1 cellular context compared by ENCODE assay signal in the genomic region with DNA sequence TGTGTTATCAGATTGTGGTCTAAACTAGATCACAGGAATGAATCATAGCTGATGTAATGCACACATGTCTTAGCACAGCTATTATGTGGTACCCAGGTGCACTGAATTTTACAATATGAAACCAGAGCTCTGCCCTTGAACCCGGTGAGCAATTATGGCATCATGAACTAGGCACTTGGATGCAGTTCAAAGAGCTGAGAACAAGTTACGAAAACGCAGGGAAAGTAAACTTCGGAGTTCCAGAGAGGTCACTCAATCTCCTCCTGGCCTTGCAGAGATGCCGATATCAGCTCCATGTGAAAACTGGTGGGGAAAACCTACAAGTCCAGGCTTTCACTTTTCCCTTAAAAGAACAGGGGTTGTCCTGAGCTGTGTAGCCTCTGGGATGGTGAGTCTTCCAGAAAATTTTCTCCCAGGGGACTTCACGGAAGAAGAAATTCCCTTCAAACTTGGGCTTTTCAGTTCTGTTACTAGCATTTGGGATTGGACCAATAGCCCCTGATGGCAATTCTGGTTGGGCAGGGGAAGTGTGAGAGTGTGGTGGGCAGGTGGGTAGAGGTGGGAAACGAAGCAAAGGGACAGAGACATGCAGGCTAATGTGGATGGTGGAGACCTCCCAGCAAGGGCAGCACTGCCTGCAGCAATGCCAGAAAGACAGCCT.
TF ChIP-seq lines count a peak whose summit lies in the region.

No MANE protein-coding gene starts in this region.

TF ChIP-seq in HepG2, 621 proteins besides CTCF, POLR2A, EP300 and RAD21 (continued from another document and continues in another):
- TF ChIP-seq, protein P1, sequence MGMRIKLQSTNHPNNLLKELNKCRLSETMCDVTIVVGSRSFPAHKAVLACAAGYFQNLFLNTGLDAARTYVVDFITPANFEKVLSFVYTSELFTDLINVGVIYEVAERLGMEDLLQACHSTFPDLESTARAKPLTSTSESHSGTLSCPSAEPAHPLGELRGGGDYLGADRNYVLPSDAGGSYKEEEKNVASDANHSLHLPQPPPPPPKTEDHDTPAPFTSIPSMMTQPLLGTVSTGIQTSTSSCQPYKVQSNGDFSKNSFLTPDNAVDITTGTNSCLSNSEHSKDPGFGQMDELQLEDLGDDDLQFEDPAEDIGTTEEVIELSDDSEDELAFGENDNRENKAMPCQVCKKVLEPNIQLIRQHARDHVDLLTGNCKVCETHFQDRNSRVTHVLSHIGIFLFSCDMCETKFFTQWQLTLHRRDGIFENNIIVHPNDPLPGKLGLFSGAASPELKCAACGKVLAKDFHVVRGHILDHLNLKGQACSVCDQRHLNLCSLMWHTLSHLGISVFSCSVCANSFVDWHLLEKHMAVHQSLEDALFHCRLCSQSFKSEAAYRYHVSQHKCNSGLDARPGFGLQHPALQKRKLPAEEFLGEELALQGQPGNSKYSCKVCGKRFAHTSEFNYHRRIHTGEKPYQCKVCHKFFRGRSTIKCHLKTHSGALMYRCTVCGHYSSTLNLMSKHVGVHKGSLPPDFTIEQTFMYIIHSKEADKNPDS (CRISPR knock-in tag; IDR thresholded peaks at IDR 0.05): no peak
- TF ChIP-seq MZF1 (CRISPR knock-in tag; IDR thresholded peaks at IDR 0.05; ENCODE audit: borderline replicate concordance): no peak
- peak; percentile 100 for TF ChIP-seq RCOR2 (CRISPR knock-in tag; IDR thresholded peaks at IDR 0.05)
- TF ChIP-seq SYNCRIP (IDR thresholded peaks at IDR 0.05; ENCODE audit: insufficient read depth, low read depth, low read length): no peak
- TF ChIP-seq HOXA5 (CRISPR knock-in tag; IDR thresholded peaks at IDR 0.05): peak; percentile 86
- TF ChIP-seq, protein P2, sequence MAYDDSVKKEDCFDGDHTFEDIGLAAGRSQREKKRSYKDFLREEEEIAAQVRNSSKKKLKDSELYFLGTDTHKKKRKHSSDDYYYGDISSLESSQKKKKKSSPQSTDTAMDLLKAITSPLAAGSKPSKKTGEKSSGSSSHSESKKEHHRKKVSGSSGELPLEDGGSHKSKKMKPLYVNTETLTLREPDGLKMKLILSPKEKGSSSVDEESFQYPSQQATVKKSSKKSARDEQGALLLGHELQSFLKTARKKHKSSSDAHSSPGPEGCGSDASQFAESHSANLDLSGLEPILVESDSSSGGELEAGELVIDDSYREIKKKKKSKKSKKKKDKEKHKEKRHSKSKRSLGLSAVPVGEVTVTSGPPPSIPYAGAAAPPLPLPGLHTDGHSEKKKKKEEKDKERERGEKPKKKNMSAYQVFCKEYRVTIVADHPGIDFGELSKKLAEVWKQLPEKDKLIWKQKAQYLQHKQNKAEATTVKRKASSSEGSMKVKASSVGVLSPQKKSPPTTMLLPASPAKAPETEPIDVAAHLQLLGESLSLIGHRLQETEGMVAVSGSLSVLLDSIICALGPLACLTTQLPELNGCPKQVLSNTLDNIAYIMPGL (CRISPR knock-in tag; IDR thresholded peaks at IDR 0.05; ENCODE audit: borderline replicate concordance in 1 of 2, low read depth in 1 of 2): peak; percentile 24 to 54; a peak in 2 of 4 replicates
- TF ChIP-seq HMG20A (CRISPR knock-in tag; IDR thresholded peaks at IDR 0.05; ENCODE audit: borderline replicate concordance): peak; percentile 99
- TF ChIP-seq ZNF101 (CRISPR knock-in tag; IDR thresholded peaks at IDR 0.05; ENCODE audit: borderline replicate concordance, low read depth): peak; percentile 73; the same call in 1 of the 2 replicates
- TF ChIP-seq MYC (CRISPR knock-in tag; IDR thresholded peaks at IDR 0.05; ENCODE audit: borderline replicate concordance): peak; percentile 51; the same call in 1 of the 2 replicates
- TF ChIP-seq FOSL2 (CRISPR knock-in tag; IDR thresholded peaks at IDR 0.05): peak; percentile 100
- TF ChIP-seq NR1H2 (CRISPR knock-in tag; IDR thresholded peaks at IDR 0.05; ENCODE audit: borderline replicate concordance, low read depth): 0 out of 2 replicates have a peak, but pooled peaks have one; percentile 30
- TF ChIP-seq CENPX (CRISPR knock-in tag; IDR thresholded peaks at IDR 0.05): no peak
- TF ChIP-seq ZNF354B (CRISPR knock-in tag; IDR thresholded peaks at IDR 0.05): no peak
- TF ChIP-seq ZNF234 (CRISPR knock-in tag; conservative IDR thresholded peaks at IDR 0.05): no peak
- TF ChIP-seq, protein P3, sequence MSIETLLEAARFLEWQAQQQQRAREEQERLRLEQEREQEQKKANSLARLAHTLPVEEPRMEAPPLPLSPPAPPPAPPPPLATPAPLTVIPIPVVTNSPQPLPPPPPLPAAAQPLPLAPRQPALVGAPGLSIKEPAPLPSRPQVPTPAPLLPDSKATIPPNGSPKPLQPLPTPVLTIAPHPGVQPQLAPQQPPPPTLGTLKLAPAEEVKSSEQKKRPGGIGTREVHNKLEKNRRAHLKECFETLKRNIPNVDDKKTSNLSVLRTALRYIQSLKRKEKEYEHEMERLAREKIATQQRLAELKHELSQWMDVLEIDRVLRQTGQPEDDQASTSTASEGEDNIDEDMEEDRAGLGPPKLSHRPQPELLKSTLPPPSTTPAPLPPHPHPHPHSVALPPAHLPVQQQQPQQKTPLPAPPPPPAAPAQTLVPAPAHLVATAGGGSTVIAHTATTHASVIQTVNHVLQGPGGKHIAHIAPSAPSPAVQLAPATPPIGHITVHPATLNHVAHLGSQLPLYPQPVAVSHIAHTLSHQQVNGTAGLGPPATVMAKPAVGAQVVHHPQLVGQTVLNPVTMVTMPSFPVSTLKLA (IDR thresholded peaks at IDR 0.05): peak; percentile 23; the same call in 1 of the 2 replicates
- TF ChIP-seq, protein P4, sequence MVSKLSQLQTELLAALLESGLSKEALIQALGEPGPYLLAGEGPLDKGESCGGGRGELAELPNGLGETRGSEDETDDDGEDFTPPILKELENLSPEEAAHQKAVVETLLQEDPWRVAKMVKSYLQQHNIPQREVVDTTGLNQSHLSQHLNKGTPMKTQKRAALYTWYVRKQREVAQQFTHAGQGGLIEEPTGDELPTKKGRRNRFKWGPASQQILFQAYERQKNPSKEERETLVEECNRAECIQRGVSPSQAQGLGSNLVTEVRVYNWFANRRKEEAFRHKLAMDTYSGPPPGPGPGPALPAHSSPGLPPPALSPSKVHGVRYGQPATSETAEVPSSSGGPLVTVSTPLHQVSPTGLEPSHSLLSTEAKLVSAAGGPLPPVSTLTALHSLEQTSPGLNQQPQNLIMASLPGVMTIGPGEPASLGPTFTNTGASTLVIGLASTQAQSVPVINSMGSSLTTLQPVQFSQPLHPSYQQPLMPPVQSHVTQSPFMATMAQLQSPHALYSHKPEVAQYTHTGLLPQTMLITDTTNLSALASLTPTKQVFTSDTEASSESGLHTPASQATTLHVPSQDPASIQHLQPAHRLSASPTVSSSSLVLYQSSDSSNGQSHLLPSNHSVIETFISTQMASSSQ (IDR thresholded peaks at IDR 0.05; ENCODE audit: low read depth): peak; percentile 74; the same call in 1 of the 2 replicates
- TF ChIP-seq, protein P4 (CRISPR knock-in tag; IDR thresholded peaks at IDR 0.05; ENCODE audit: borderline replicate concordance): peak; percentile 91; the same call in 1 of the 2 replicates
- no peak for TF ChIP-seq HCFC1 (IDR thresholded peaks at IDR 0.05; ENCODE audit: low read depth, low read length)
- TF ChIP-seq, protein P5, sequence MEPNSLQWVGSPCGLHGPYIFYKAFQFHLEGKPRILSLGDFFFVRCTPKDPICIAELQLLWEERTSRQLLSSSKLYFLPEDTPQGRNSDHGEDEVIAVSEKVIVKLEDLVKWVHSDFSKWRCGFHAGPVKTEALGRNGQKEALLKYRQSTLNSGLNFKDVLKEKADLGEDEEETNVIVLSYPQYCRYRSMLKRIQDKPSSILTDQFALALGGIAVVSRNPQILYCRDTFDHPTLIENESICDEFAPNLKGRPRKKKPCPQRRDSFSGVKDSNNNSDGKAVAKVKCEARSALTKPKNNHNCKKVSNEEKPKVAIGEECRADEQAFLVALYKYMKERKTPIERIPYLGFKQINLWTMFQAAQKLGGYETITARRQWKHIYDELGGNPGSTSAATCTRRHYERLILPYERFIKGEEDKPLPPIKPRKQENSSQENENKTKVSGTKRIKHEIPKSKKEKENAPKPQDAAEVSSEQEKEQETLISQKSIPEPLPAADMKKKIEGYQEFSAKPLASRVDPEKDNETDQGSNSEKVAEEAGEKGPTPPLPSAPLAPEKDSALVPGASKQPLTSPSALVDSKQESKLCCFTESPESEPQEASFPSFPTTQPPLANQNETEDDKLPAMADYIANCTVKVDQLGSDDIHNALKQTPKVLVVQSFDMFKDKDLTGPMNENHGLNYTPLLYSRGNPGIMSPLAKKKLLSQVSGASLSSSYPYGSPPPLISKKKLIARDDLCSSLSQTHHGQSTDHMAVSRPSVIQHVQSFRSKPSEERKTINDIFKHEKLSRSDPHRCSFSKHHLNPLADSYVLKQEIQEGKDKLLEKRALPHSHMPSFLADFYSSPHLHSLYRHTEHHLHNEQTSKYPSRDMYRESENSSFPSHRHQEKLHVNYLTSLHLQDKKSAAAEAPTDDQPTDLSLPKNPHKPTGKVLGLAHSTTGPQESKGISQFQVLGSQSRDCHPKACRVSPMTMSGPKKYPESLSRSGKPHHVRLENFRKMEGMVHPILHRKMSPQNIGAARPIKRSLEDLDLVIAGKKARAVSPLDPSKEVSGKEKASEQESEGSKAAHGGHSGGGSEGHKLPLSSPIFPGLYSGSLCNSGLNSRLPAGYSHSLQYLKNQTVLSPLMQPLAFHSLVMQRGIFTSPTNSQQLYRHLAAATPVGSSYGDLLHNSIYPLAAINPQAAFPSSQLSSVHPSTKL (CRISPR knock-in tag; IDR thresholded peaks at IDR 0.05): peak; percentile 100
- peak; percentile 97 for TF ChIP-seq MEF2D (CRISPR knock-in tag; IDR thresholded peaks at IDR 0.05)
- peak; percentile 79; the same call in 1 of the 2 replicates for TF ChIP-seq ZNF724P (CRISPR knock-in tag; IDR thresholded peaks at IDR 0.05; ENCODE audit: borderline replicate concordance)
- no peak for TF ChIP-seq FLYWCH1 (CRISPR knock-in tag; IDR thresholded peaks at IDR 0.05)
- peak; percentile 69 for TF ChIP-seq IKZF4 (CRISPR knock-in tag; IDR thresholded peaks at IDR 0.05; ENCODE audit: borderline replicate concordance, low read depth, not compliant biosample characterization)
- TF ChIP-seq SALL1 (CRISPR knock-in tag; IDR thresholded peaks at IDR 0.05): peak; percentile 100
- no peak for TF ChIP-seq ZNF572 (CRISPR knock-in tag; IDR thresholded peaks at IDR 0.05)
- TF ChIP-seq TEAD3 (CRISPR knock-in tag; optimal IDR thresholded peaks at IDR 0.05; ENCODE audit: borderline replicate concordance): peak; percentile 92
- TF ChIP-seq SRF (IDR thresholded peaks at IDR 0.05; ENCODE audit: low read depth, low read length): peak; percentile 36; the same call in 1 of the 2 replicates
- peak; percentile 72; the same call in 1 of the 2 replicates for TF ChIP-seq HIVEP1 (CRISPR knock-in tag; IDR thresholded peaks at IDR 0.05)
- peak; percentile 98 for TF ChIP-seq NFKBIZ (CRISPR knock-in tag; IDR thresholded peaks at IDR 0.05)
- TF ChIP-seq, protein P6, sequence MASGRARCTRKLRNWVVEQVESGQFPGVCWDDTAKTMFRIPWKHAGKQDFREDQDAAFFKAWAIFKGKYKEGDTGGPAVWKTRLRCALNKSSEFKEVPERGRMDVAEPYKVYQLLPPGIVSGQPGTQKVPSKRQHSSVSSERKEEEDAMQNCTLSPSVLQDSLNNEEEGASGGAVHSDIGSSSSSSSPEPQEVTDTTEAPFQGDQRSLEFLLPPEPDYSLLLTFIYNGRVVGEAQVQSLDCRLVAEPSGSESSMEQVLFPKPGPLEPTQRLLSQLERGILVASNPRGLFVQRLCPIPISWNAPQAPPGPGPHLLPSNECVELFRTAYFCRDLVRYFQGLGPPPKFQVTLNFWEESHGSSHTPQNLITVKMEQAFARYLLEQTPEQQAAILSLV (CRISPR knock-in tag; IDR thresholded peaks at IDR 0.05; ENCODE audit: borderline replicate concordance): no peak
- TF ChIP-seq, protein P7, sequence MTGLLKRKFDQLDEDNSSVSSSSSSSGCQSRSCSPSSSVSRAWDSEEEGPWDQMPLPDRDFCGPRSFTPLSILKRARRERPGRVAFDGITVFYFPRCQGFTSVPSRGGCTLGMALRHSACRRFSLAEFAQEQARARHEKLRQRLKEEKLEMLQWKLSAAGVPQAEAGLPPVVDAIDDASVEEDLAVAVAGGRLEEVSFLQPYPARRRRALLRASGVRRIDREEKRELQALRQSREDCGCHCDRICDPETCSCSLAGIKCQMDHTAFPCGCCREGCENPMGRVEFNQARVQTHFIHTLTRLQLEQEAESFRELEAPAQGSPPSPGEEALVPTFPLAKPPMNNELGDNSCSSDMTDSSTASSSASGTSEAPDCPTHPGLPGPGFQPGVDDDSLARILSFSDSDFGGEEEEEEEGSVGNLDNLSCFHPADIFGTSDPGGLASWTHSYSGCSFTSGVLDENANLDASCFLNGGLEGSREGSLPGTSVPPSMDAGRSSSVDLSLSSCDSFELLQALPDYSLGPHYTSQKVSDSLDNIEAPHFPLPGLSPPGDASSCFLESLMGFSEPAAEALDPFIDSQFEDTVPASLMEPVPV (CRISPR knock-in tag; IDR thresholded peaks at IDR 0.05): 0 out of 2 replicates have a peak, but pooled peaks have one; percentile 41
- TF ChIP-seq ZNF180 (CRISPR knock-in tag; IDR thresholded peaks at IDR 0.05; ENCODE audit: borderline replicate concordance, low read depth): no peak
- peak; percentile 98 for TF ChIP-seq BCL6 (CRISPR knock-in tag; IDR thresholded peaks at IDR 0.05)
- peak; percentile 93 for TF ChIP-seq SAP130 (CRISPR knock-in tag; IDR thresholded peaks at IDR 0.05; ENCODE audit: low read depth)
- TF ChIP-seq, protein P8, sequence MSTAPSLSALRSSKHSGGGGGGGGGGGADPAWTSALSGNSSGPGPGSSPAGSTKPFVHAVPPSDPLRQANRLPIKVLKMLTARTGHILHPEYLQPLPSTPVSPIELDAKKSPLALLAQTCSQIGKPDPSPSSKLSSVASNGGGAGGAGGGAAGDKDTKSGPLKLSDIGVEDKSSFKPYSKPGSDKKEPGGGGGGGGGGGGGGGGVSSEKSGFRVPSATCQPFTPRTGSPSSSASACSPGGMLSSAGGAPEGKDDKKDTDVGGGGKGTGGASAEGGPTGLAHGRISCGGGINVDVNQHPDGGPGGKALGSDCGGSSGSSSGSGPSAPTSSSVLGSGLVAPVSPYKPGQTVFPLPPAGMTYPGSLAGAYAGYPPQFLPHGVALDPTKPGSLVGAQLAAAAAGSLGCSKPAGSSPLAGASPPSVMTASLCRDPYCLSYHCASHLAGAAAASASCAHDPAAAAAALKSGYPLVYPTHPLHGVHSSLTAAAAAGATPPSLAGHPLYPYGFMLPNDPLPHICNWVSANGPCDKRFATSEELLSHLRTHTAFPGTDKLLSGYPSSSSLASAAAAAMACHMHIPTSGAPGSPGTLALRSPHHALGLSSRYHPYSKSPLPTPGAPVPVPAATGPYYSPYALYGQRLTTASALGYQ (CRISPR knock-in tag; IDR thresholded peaks at IDR 0.05): peak; percentile 98
